7 cellular contexts compared by ENCODE assay signal in genomic region chr12:38268612-38269011, GRCh38.
"Had no signal": no experiment of that assay in that cellular context is flagged by ENCODE, and none has a peak within 500 bp of the region (broad histone marks: within the 10 kb centered on the region; RNA-seq: fewer than 3 reads in every experiment).

No MANE protein-coding gene starts in this region.

- ATAC-seq: HepG2, K562 had no signal

- H3K4me3 ChIP-seq: K562 had no signal

- DNase-seq: IMR-90, KBM-7, KG1 had no signal

- H3K27ac ChIP-seq: HL-60, KMS-11 had no signal
